8 cellular contexts compared by ENCODE assay signal in the genomic region with DNA sequence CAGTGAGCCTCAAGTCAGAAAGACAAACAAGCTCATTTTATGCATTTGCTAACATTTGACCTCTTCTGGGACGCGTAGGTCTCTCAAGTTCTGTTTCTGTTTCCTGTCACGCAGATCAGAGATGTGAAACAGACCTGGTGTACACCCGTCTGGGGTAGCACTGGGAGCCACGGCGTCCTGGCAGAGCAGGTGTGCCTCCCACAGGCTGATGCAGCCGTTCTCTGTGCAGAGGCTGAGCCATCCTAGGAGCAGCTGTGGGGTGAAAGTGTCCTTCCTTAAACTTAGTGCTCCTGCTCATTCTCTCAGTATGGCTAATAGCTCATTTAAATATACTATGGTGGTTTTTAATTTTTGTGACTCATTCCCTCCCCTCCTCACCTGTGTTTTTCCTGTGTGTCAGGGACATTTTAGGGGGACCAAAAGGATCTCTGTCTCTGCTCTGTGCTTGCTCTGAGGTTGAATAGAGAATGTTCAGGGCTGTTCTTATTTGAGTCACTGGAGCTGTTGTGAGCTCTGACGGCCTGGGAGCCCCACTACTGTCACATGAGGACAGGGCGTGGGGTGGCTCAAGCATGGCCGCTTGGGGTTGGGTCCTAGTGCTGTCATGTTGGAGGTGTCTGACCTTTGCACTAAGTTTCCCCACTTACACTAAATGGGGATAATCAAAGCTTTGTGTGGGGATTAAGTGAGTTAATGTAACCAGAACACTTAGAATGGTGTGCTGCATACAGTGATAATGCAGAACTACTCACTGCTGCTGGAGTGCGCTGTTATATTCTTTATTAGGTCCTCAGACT. TPM values are rescaled to one million over a fixed set of nuclear protein-coding genes. Genes with fewer than 3 reads are reported as not detected.
DNase-seq lines count a peak whose midpoint lies in the region; ATAC-seq, FAIRE-seq and TF ChIP-seq lines count a peak whose summit lies in the region.

No MANE protein-coding gene starts in this region.

- no peaks in the 10 kb centered on the region for H3K27me3 ChIP-seq in PC-9 (ENCODE audit: insufficient read depth, low read depth)

- peaks cover 62% of the 10 kb centered on the region for H3K79me2 ChIP-seq in PC-9 (ENCODE audit: low read depth)

- peak overlapping the region; percentile 76 for H3K27ac Mint-ChIP-seq in activated CD8-positive, alpha-beta memory T cell treated with anti-CD3 and anti-CD28 coated beads, Interleukin-2, amount 10 ng/mL, durations not matched to agents 7 days and 5 days
- peak overlapping the region; percentile 34 for H3K27ac Mint-ChIP-seq in nephron progenitor cell

- H3K4me2 ChIP-seq in PC-9: no peak overlapping the region

- H3K9me2 ChIP-seq in PC-9 (ENCODE audit: insufficient read depth): no peaks in the 10 kb centered on the region

- FAIRE-seq in D721Med (lab: Jason Lieb, UNC): no peak

- no peaks in the 10 kb centered on the region for H3K9me3 ChIP-seq in PC-9 (ENCODE audit: insufficient read depth, low read depth)

- H3K36me3 ChIP-seq in PC-9 (ENCODE audit: low read depth): no peaks in the 10 kb centered on the region

- POLR2A ChIA-PET in PC-9 (lab: Charles Lee; ENCODE audit: unreplicated experiment): no interaction called here

- no peaks in the 10 kb centered on the region for H3K27me3 Mint-ChIP-seq in activated CD8-positive, alpha-beta memory T cell treated with anti-CD3 and anti-CD28 coated beads, Interleukin-2, amount 10 ng/mL, durations not matched to agents 7 days and 5 days
- no peaks in the 10 kb centered on the region for H3K27me3 Mint-ChIP-seq in nephron progenitor cell (ENCODE audit: low read depth, poor library complexity)

- peaks cover 31% of the 10 kb centered on the region for H3K4me1 ChIP-seq in PC-9 (replicated peaks; ENCODE audit: insufficient read depth)

- H3K27ac ChIP-seq in PC-9: no peak overlapping the region

- peaks cover 23% of the 10 kb centered on the region for H3F3A ChIP-seq in PC-9 (ENCODE audit: insufficient read depth, low read depth)

- no peaks in the 10 kb centered on the region; the same call in 1 of the 2 replicates for H4K20me1 ChIP-seq in PC-9 (ENCODE audit: insufficient read depth)

- intact Hi-C loops in sciatic nerve (cut with DNase I) (no loop called here), PC-9 (cut with micrococcal nuclease; ENCODE audit: unreplicated experiment) (loop anchor here (10.0 kb wide), 1 partner anchor 155 kb away; no protein-coding TSS in a partner anchor)

- BruUV-seq in PC-9 (replicated peaks; lab: Mats Ljungman, UMichigan): no TSS peak

- CTCF ChIA-PET in activated CD8-positive, alpha-beta memory T cell treated with anti-CD3 and anti-CD28 coated beads, Interleukin-2, amount 10 ng/mL, durations not matched to agents 7 days and 5 days (lab: Charles Lee): interaction anchor here (0.6 to 3.2 kb wide), 5 partner anchors 8 to 551 kb away, joined by 3 to 36 read pairs (median 4); partner anchors contain the start of gene ABCB10
- CTCF ChIA-PET in PC-9 (lab: Charles Lee): no interaction called here

- ATAC-seq in GM19463 (IDR thresholded peaks at IDR 0.05; ENCODE audit: unreplicated experiment): peak; percentile 80
- peak; percentile 86 for ATAC-seq in HG03460 (IDR thresholded peaks at IDR 0.05; ENCODE audit: unreplicated experiment)
- peak; percentile 84 for ATAC-seq in activated CD8-positive, alpha-beta memory T cell treated with anti-CD3 and anti-CD28 coated beads, Interleukin-2, amount 10 ng/mL, durations not matched to agents 7 days and 5 days
- no peak for ATAC-seq in sciatic nerve

- peaks cover 14% of the 10 kb centered on the region for H3K36me3 Mint-ChIP-seq in activated CD8-positive, alpha-beta memory T cell treated with anti-CD3 and anti-CD28 coated beads, Interleukin-2, amount 10 ng/mL, durations not matched to agents 7 days and 5 days
- H3K36me3 Mint-ChIP-seq in nephron progenitor cell (ENCODE audit: low read depth): peaks cover 7% of the 10 kb centered on the region

- H3K4me1 Mint-ChIP-seq in activated CD8-positive, alpha-beta memory T cell treated with anti-CD3 and anti-CD28 coated beads, Interleukin-2, amount 10 ng/mL, durations not matched to agents 7 days and 5 days: peaks cover 70% of the 10 kb centered on the region
- H3K4me1 Mint-ChIP-seq in nephron progenitor cell: peaks cover 89% of the 10 kb centered on the region

- no peak overlapping the region for H2AFZ ChIP-seq in PC-9

- H3K4me3 ChIP-seq in PC-9: no peak overlapping the region

- TF ChIP-seq CTCF in D721Med (IDR thresholded peaks at IDR 0.05; ENCODE audit: insufficient read depth, missing control alignments) (no peak), nephron progenitor cell (IDR thresholded peaks at IDR 0.05) (no peak), PC-9 (conservative IDR thresholded peaks at IDR 0.05) (no peak)

- H3K4me3 Mint-ChIP-seq in activated CD8-positive, alpha-beta memory T cell treated with anti-CD3 and anti-CD28 coated beads, Interleukin-2, amount 10 ng/mL, durations not matched to agents 7 days and 5 days: peak overlapping the region; percentile 5
- no peak overlapping the region for H3K4me3 Mint-ChIP-seq in nephron progenitor cell

- DNase-seq in D721Med (ENCODE audit: insufficient read length, low spot score): peak; percentile 57
- peak; percentile 83 for DNase-seq in activated CD8-positive, alpha-beta memory T cell treated with anti-CD3 and anti-CD28 coated beads, Interleukin-2, amount 10 ng/mL, durations not matched to agents 7 days and 5 days
- DNase-seq in nephron progenitor cell: no peak
- no peak for DNase-seq in sciatic nerve (ENCODE audit: low spot score)
- no peak for DNase-seq in PC-9
- DNase-seq in NCI-H2081 (lab: John Stamatoyannopoulos, UW): no peak

- H3K9me3 Mint-ChIP-seq in activated CD8-positive, alpha-beta memory T cell treated with anti-CD3 and anti-CD28 coated beads, Interleukin-2, amount 10 ng/mL, durations not matched to agents 7 days and 5 days (ENCODE audit: low read depth): no peaks in the 10 kb centered on the region
- no peaks in the 10 kb centered on the region for H3K9me3 Mint-ChIP-seq in nephron progenitor cell

RNA-seq across cellular contexts. Expression of gene GALNT2, which starts 43.0 kb away (rescaled TPM):
- 10 to 100 TPM; 25.0 to 30.2 TPM for total RNA-seq in activated CD8-positive, alpha-beta memory T cell treated with anti-CD3 and anti-CD28 coated beads, Interleukin-2, amount 10 ng/mL, durations not matched to agents 7 days and 5 days
- total RNA-seq in sciatic nerve (67.3 TPM), PC-9 (2021) (104 and 121 TPM in 2 replicates)

Comparison
In these comparisons a context has a peak if more than half of its experiments do, and no peak if none do; other contexts are left out.
1. DNase-seq: peak in D721Med (single experiment) and activated CD8-positive, alpha-beta memory T cell treated with anti-CD3 and anti-CD28 coated beads, Interleukin-2, amount 10 ng/mL, durations not matched to agents 7 days and 5 days (single experiment); none in nephron progenitor cell (single experiment), sciatic nerve (single experiment), PC-9 (0 of 2) and NCI-H2081 (0 of 2).